ENCODE assay signal across 24 cellular contexts in genomic region chr9:89390578-89390977, GRCh38.
A peak's percentile ranks its signal among the peaks of the same experiment; 100 is the strongest.
DNase-seq lines count a peak whose midpoint lies in the region; ATAC-seq and TF ChIP-seq lines count a peak whose summit lies in the region.
"Had no signal": no experiment of that assay in that cellular context is flagged by ENCODE, and none has a peak within 500 bp of the region (broad histone marks: within the 10 kb centered on the region; RNA-seq: fewer than 3 reads in every experiment).

No MANE protein-coding gene starts in this region.

- WGBS in upper lobe of left lung, 2 donors: 79 to 87% methylated on average over 5 of the region's 5 CpGs

- peaks cover 0 to 14% (median 11%) of the 10 kb centered on the region in 4 donors for H3K4me1 ChIP-seq in upper lobe of left lung
- H3K4me1 ChIP-seq: HAP-1 had no signal

- POLR2A ChIA-PET in T-cell (lab: Charles Lee): interaction anchor here in 1 of 2 donors (0.6 kb wide), 1 partner anchor 42 kb away, joined by 4 read pairs; no protein-coding TSS in a partner anchor

- H3K4me3 Mint-ChIP-seq in activated T-cell treated with anti-CD3 and anti-CD28 coated beads, Interleukin-2, amount 50 U/mL, for 24 hours: no peak overlapping the region
- H3K4me3 Mint-ChIP-seq in T-cell: no peak overlapping the region
- H3K4me3 Mint-ChIP-seq in effector memory CD8-positive, alpha-beta T cell: no peak overlapping the region
- H3K4me3 Mint-ChIP-seq: activated naive CD8-positive, alpha-beta T cell; memory B cell had no signal

- peaks cover 8 to 79% (median 50%) of the 10 kb centered on the region in 4 donors for H3K36me3 ChIP-seq in upper lobe of left lung

- H3K27ac ChIP-seq in upper lobe of left lung: no peak overlapping the region
- H3K27ac ChIP-seq: gastroesophageal sphincter, Peyer's patch, tibial nerve had no signal

- TF ChIP-seq CTCF in upper lobe of left lung (IDR thresholded peaks at IDR 0.05): no peak

- TF ChIP-seq EP300 in upper lobe of left lung (IDR thresholded peaks at IDR 0.05): no peak

- H3K4me1 Mint-ChIP-seq in activated T-cell treated with anti-CD3 and anti-CD28 coated beads, Interleukin-2, amount 50 U/mL, for 24 hours (ENCODE audit: low read depth): peaks cover 14% of the 10 kb centered on the region
- peaks cover 0 to 6% (median 5%) of the 10 kb centered on the region in 3 donors for H3K4me1 Mint-ChIP-seq in T-cell
- peaks cover 0 to 12% of the 10 kb centered on the region in 2 donors for H3K4me1 Mint-ChIP-seq in effector memory CD8-positive, alpha-beta T cell (ENCODE audit: low read depth in 2 of 2)
- H3K4me1 Mint-ChIP-seq: memory B cell had no signal

- TF ChIP-seq POLR2A in upper lobe of left lung (IDR thresholded peaks at IDR 0.05): no peak

- no peaks in the 10 kb centered on the region for H3K27me3 ChIP-seq in upper lobe of left lung
- H3K27me3 ChIP-seq: gastroesophageal sphincter, Peyer's patch, tibial nerve had no signal

- DNase-seq in activated T-cell treated with anti-CD3 and anti-CD28 coated beads, Interleukin-2, amount 50 U/mL, for 24 hours: no peak
- no peak for DNase-seq in activated T-cell treated with anti-CD3 and anti-CD28 coated beads, Interleukin-2, amount 50 U/mL, for 1 hour
- DNase-seq in T-cell (no peak), renal cortical epithelial cell (ENCODE audit: low read depth) (peak; percentile 29), upper lobe of left lung (no peak)
- DNase-seq in effector memory CD8-positive, alpha-beta T cell: no peak
- DNase-seq: activated CD8-positive, alpha-beta memory T cell treated with anti-CD3 and anti-CD28 coated beads for 24 hours; activated T-cell treated with anti-CD3 and anti-CD28 coated beads, Interleukin-2, amount 50 U/mL, for 48 hours; dermis blood vessel endothelial cell; hippocampal formation; KBM-7; NCI-H1417 treated with DMSO at 0.1 percent for 48 hours; NCI-H2081; NCI-H345; nucleus accumbens; Peyer's patch; SHP77 treated with DMSO at 0.1 percent for 48 hours had no signal

- CTCF ChIA-PET in T-cell (lab: Charles Lee): no interaction called here

- no peaks in the 10 kb centered on the region for H3K9me3 Mint-ChIP-seq in activated T-cell treated with anti-CD3 and anti-CD28 coated beads, Interleukin-2, amount 50 U/mL, for 24 hours
- no peaks in the 10 kb centered on the region for H3K9me3 Mint-ChIP-seq in T-cell
- H3K9me3 Mint-ChIP-seq in effector memory CD8-positive, alpha-beta T cell: no peaks in the 10 kb centered on the region
- H3K9me3 Mint-ChIP-seq: memory B cell had no signal

- peaks cover 98% of the 10 kb centered on the region for H3K36me3 Mint-ChIP-seq in activated T-cell treated with anti-CD3 and anti-CD28 coated beads, Interleukin-2, amount 50 U/mL, for 24 hours (ENCODE audit: low read depth)
- peaks cover 68% of the 10 kb centered on the region for H3K36me3 Mint-ChIP-seq in T-cell
- peaks cover 96% of the 10 kb centered on the region for H3K36me3 Mint-ChIP-seq in effector memory CD8-positive, alpha-beta T cell (ENCODE audit: insufficient read depth)

- no peak overlapping the region for H3K4me3 ChIP-seq in upper lobe of left lung
- H3K4me3 ChIP-seq: gastroesophageal sphincter, HAP-1, Peyer's patch, tibial nerve had no signal

- peak overlapping the region; percentile 85 for H3K27ac Mint-ChIP-seq in activated T-cell treated with anti-CD3 and anti-CD28 coated beads, Interleukin-2, amount 50 U/mL, for 24 hours
- H3K27ac Mint-ChIP-seq in T-cell: peak overlapping the region; percentile 19 to 44
- peak overlapping the region; percentile 44 to 73 for H3K27ac Mint-ChIP-seq in effector memory CD8-positive, alpha-beta T cell
- H3K27ac Mint-ChIP-seq: memory B cell had no signal

- H3K27me3 Mint-ChIP-seq in activated T-cell treated with anti-CD3 and anti-CD28 coated beads, Interleukin-2, amount 50 U/mL, for 24 hours: no peaks in the 10 kb centered on the region
- no peaks in the 10 kb centered on the region for H3K27me3 Mint-ChIP-seq in T-cell
- H3K27me3 Mint-ChIP-seq in effector memory CD8-positive, alpha-beta T cell: no peaks in the 10 kb centered on the region
- H3K27me3 Mint-ChIP-seq: activated naive CD8-positive, alpha-beta T cell; memory B cell had no signal

- ATAC-seq in T-cell (replicated peaks in 1 of 4) (no peak), HG03565 (IDR thresholded peaks at IDR 0.05; ENCODE audit: unreplicated experiment) (no peak), GM19351 (IDR thresholded peaks at IDR 0.05; ENCODE audit: unreplicated experiment) (no peak), upper lobe of left lung (ENCODE audit: low FRiP score in 2 of 2) (no peak)
- ATAC-seq in effector memory CD8-positive, alpha-beta T cell (replicated peaks): no peak
- ATAC-seq: gastroesophageal sphincter had no signal

- H3K9me3 ChIP-seq in upper lobe of left lung: no peaks in the 10 kb centered on the region
- H3K9me3 ChIP-seq: gastroesophageal sphincter, HAP-1, Peyer's patch, tibial nerve had no signal

Comparison
In these comparisons a context has a peak if more than half of its experiments do, and no peak if none do; other contexts are left out.
1. H3K27ac Mint-ChIP-seq: peak in every context shown above with its lines; median percentile 85 in activated T-cell treated with anti-CD3 and anti-CD28 coated beads, Interleukin-2, amount 50 U/mL, for 24 hours; 58 in effector memory CD8-positive, alpha-beta T cell; 32 in T-cell.